In the genomic region with DNA sequence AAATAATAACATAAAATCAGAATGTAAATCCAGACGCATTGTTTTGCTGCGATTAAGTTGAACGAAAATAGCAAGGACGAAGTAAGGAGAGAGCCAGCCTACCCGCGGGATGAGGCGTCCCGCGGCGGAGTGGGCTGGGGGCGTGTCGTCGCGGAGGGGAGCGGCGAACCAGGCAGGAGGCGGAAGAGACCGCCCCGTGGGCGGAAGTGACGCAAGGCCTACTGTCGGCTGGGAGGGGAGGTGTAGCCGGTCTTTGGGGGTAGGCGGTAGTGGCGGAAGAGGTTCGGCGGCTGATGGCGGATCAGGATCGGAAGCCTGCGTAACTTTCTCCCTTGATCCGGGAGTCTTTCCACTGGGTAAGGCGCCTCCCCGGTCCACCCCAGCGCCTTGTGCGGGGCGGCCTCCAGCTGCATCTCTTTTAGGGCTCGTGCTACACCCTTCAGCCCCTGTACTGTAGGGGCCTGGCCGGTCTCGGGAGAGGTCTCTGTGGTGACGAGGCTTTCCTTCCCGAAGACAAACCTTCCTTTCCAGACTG, we compare ENCODE assay signal across 1 cellular context.
TF ChIP-seq lines count a peak whose summit lies in the region.

A gene (plus strand): TSS at position 249 of the 535 bp plus-strand sequence. CDS start 8,363 bp downstream, outside the sequence.

TF ChIP-seq in K562, 482 proteins besides CTCF, POLR2A, EP300 and RAD21 (continued from another document and continues in another):
- TF ChIP-seq, protein P1, sequence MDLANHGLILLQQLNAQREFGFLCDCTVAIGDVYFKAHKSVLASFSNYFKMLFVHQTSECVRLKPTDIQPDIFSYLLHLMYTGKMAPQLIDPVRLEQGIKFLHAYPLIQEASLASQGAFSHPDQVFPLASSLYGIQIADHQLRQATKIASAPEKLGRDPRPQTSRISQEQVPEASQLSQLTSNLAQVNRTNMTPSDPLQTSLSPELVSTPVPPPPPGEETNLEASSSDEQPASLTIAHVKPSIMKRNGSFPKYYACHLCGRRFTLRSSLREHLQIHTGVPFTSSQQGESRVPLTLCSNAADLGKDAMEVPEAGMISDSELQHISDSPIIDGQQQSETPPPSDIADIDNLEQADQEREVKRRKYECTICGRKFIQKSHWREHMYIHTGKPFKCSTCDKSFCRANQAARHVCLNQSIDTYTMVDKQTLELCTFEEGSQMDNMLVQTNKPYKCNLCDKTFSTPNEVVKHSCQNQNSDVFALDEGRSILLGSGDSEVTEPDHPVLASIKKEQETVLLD (IDR thresholded peaks at IDR 0.05) = peak; percentile 64; the same call in 1 of the 2 replicates
- TF ChIP-seq FUS (optimal IDR thresholded peaks at IDR 0.05; ENCODE audit: low read depth, low read length) (no peak), MTA1 (IDR thresholded peaks at IDR 0.05; ENCODE audit: borderline replicate concordance) (peak; percentile 74; the same call in 1 of the 2 replicates), NRF1 (conservative IDR thresholded peaks at IDR 0.05 in 1 of 2, IDR thresholded peaks at IDR 0.05 in 1 of 2) (peak in 1 of 2 experiments; percentile 27; a peak in 2 of 4 replicates), NFRKB (IDR thresholded peaks at IDR 0.05; ENCODE audit: low read depth) (peak; percentile 25; the same call in 1 of the 2 replicates), ZBTB7A (IDR thresholded peaks at IDR 0.05; ENCODE audit: borderline replicate concordance, control insufficient read depth, low read depth, low read length) (peak; percentile 70; the same call in 1 of the 2 replicates), RHOXF2B (CRISPR knock-in tag; conservative IDR thresholded peaks at IDR 0.05) (no peak), HDGF (IDR thresholded peaks at IDR 0.05) (no peak), ZFX (CRISPR knock-in tag; IDR thresholded peaks at IDR 0.05) (peak; percentile 92), ZKSCAN1 (IDR thresholded peaks at IDR 0.05; ENCODE audit: low read depth, low read length) (no peak), POLR2AphosphoS5 (IDR thresholded peaks at IDR 0.05; ENCODE audit: control insufficient read depth, insufficient read depth, low read depth, low read length) (peak; percentile 73), TOE1 (IDR thresholded peaks at IDR 0.05; ENCODE audit: borderline replicate concordance) (peak; percentile 66), TOE1 (CRISPR knock-in tag; IDR thresholded peaks at IDR 0.05; ENCODE audit: borderline replicate concordance, low read depth) (no peak), KDM4B (IDR thresholded peaks at IDR 0.05; ENCODE audit: borderline replicate concordance in 2 of 2, low read depth in 1 of 2) (peak in 1 of 2 experiments; percentile 53; a peak in 1 of 4 replicates), TAF9B (IDR thresholded peaks at IDR 0.05; ENCODE audit: partially characterized antibody) (peak; percentile 70), GABPA (tag; conservative IDR thresholded peaks at IDR 0.05; ENCODE audit: low read depth) (peak; percentile 96), PML (IDR thresholded peaks at IDR 0.05; ENCODE audit: low read length) (peak; percentile 80; the same call in 1 of the 2 replicates), TCF7L2 (IDR thresholded peaks at IDR 0.05; ENCODE audit: low read depth, low read length) (0 out of 2 replicates have a peak, but pooled peaks have one; percentile 26), HMG20A (CRISPR knock-in tag; conservative IDR thresholded peaks at IDR 0.05) (no peak), MXI1 (IDR thresholded peaks at IDR 0.05; ENCODE audit: low read depth, low read length) (no peak), SRSF9 (IDR thresholded peaks at IDR 0.05; ENCODE audit: borderline replicate concordance, low read depth, low read length) (no peak), CHCHD3 (CRISPR knock-in tag; IDR thresholded peaks at IDR 0.05) (no peak), CBFA2T3 (IDR thresholded peaks at IDR 0.05) (peak; percentile 5; the same call in 1 of the 2 replicates), JUND (IDR thresholded peaks at IDR 0.05; ENCODE audit: borderline replicate concordance, low read depth, low read length) (peak; percentile 74), JUND (tag; IDR thresholded peaks at IDR 0.05; ENCODE audit: borderline replicate concordance, low read depth, low read length) (0 out of 3 replicates have a peak, but pooled peaks have one; percentile 68), MAZ (CRISPR knock-in tag; conservative IDR thresholded peaks at IDR 0.05 in 1 of 2, IDR thresholded peaks at IDR 0.05 in 1 of 2) (peak; percentile 68 to 93; a peak in 3 of 4 replicates), RB1 (IDR thresholded peaks at IDR 0.05; ENCODE audit: low read depth) (no peak; the same call in 1 of the 2 replicates), CEBPG (CRISPR knock-in tag; IDR thresholded peaks at IDR 0.05) (peak; percentile 87), CEBPG (tag; conservative IDR thresholded peaks at IDR 0.05 in 1 of 2, IDR thresholded peaks at IDR 0.05 in 1 of 2) (peak; percentile 46 to 80; a peak in 3 of 4 replicates), MYBL2 (IDR thresholded peaks at IDR 0.05; ENCODE audit: low read depth) (no peak), MYBL2 (CRISPR knock-in tag; IDR thresholded peaks at IDR 0.05; ENCODE audit: borderline replicate concordance) (no peak), SMARCC2 (IDR thresholded peaks at IDR 0.05; ENCODE audit: low read depth) (0 out of 2 replicates have a peak, but pooled peaks have one; percentile 8), TAF7 (tag; IDR thresholded peaks at IDR 0.05) (peak; percentile 67), SMAD4 (CRISPR knock-in tag; conservative IDR thresholded peaks at IDR 0.05) (peak; percentile 74), ZNF79 (CRISPR knock-in tag; IDR thresholded peaks at IDR 0.05; ENCODE audit: low read depth) (no peak), BRD4 (IDR thresholded peaks at IDR 0.05) (peak; percentile 57; the same call in 1 of the 2 replicates), EP400 (IDR thresholded peaks at IDR 0.05) (peak; percentile 64), NR1H2 (CRISPR knock-in tag; IDR thresholded peaks at IDR 0.05) (no peak), ZNF431 (CRISPR knock-in tag; IDR thresholded peaks at IDR 0.05) (peak; percentile 67; the same call in 1 of the 2 replicates)
- TF ChIP-seq, protein P2, sequence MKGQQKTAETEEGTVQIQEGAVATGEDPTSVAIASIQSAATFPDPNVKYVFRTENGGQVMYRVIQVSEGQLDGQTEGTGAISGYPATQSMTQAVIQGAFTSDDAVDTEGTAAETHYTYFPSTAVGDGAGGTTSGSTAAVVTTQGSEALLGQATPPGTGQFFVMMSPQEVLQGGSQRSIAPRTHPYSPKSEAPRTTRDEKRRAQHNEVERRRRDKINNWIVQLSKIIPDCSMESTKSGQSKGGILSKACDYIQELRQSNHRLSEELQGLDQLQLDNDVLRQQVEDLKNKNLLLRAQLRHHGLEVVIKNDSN (CRISPR knock-in tag; IDR thresholded peaks at IDR 0.05) = peak; percentile 49; the same call in 1 of the 2 replicates
- TF ChIP-seq, protein P3, sequence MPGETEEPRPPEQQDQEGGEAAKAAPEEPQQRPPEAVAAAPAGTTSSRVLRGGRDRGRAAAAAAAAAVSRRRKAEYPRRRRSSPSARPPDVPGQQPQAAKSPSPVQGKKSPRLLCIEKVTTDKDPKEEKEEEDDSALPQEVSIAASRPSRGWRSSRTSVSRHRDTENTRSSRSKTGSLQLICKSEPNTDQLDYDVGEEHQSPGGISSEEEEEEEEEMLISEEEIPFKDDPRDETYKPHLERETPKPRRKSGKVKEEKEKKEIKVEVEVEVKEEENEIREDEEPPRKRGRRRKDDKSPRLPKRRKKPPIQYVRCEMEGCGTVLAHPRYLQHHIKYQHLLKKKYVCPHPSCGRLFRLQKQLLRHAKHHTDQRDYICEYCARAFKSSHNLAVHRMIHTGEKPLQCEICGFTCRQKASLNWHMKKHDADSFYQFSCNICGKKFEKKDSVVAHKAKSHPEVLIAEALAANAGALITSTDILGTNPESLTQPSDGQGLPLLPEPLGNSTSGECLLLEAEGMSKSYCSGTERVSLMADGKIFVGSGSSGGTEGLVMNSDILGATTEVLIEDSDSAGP (CRISPR knock-in tag; IDR thresholded peaks at IDR 0.05) = no peak
- TF ChIP-seq, protein P4, sequence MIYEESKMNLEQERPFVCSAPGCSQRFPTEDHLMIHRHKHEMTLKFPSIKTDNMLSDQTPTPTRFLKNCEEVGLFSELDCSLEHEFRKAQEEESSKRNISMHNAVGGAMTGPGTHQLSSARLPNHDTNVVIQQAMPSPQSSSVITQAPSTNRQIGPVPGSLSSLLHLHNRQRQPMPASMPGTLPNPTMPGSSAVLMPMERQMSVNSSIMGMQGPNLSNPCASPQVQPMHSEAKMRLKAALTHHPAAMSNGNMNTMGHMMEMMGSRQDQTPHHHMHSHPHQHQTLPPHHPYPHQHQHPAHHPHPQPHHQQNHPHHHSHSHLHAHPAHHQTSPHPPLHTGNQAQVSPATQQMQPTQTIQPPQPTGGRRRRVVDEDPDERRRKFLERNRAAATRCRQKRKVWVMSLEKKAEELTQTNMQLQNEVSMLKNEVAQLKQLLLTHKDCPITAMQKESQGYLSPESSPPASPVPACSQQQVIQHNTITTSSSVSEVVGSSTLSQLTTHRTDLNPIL (CRISPR knock-in tag; IDR thresholded peaks at IDR 0.05) = no peak
- TF ChIP-seq, protein P5, sequence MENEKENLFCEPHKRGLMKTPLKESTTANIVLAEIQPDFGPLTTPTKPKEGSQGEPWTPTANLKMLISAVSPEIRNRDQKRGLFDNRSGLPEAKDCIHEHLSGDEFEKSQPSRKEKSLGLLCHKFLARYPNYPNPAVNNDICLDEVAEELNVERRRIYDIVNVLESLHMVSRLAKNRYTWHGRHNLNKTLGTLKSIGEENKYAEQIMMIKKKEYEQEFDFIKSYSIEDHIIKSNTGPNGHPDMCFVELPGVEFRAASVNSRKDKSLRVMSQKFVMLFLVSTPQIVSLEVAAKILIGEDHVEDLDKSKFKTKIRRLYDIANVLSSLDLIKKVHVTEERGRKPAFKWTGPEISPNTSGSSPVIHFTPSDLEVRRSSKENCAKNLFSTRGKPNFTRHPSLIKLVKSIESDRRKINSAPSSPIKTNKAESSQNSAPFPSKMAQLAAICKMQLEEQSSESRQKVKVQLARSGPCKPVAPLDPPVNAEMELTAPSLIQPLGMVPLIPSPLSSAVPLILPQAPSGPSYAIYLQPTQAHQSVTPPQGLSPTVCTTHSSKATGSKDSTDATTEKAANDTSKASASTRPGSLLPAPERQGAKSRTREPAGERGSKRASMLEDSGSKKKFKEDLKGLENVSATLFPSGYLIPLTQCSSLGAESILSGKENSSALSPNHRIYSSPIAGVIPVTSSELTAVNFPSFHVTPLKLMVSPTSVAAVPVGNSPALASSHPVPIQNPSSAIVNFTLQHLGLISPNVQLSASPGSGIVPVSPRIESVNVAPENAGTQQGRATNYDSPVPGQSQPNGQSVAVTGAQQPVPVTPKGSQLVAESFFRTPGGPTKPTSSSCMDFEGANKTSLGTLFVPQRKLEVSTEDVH (IDR thresholded peaks at IDR 0.05; ENCODE audit: low read depth, partially characterized antibody) = peak; percentile 70
- TF ChIP-seq, protein P6, sequence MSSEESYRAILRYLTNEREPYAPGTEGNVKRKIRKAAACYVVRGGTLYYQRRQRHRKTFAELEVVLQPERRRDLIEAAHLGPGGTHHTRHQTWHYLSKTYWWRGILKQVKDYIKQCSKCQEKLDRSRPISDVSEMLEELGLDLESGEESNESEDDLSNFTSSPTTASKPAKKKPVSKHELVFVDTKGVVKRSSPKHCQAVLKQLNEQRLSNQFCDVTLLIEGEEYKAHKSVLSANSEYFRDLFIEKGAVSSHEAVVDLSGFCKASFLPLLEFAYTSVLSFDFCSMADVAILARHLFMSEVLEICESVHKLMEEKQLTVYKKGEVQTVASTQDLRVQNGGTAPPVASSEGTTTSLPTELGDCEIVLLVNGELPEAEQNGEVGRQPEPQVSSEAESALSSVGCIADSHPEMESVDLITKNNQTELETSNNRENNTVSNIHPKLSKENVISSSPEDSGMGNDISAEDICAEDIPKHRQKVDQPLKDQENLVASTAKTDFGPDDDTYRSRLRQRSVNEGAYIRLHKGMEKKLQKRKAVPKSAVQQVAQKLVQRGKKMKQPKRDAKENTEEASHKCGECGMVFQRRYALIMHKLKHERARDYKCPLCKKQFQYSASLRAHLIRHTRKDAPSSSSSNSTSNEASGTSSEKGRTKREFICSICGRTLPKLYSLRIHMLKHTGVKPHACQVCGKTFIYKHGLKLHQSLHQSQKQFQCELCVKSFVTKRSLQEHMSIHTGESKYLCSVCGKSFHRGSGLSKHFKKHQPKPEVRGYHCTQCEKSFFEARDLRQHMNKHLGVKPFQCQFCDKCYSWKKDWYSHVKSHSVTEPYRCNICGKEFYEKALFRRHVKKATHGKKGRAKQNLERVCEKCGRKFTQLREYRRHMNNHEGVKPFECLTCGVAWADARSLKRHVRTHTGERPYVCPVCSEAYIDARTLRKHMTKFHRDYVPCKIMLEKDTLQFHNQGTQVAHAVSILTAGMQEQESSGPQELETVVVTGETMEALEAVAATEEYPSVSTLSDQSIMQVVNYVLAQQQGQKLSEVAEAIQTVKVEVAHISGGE (CRISPR knock-in tag; IDR thresholded peaks at IDR 0.05) = peak in 2 of 3 experiments; percentile 57 to 90; a peak in 4 of 6 replicates
- TF ChIP-seq, protein P7, sequence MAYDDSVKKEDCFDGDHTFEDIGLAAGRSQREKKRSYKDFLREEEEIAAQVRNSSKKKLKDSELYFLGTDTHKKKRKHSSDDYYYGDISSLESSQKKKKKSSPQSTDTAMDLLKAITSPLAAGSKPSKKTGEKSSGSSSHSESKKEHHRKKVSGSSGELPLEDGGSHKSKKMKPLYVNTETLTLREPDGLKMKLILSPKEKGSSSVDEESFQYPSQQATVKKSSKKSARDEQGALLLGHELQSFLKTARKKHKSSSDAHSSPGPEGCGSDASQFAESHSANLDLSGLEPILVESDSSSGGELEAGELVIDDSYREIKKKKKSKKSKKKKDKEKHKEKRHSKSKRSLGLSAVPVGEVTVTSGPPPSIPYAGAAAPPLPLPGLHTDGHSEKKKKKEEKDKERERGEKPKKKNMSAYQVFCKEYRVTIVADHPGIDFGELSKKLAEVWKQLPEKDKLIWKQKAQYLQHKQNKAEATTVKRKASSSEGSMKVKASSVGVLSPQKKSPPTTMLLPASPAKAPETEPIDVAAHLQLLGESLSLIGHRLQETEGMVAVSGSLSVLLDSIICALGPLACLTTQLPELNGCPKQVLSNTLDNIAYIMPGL (CRISPR knock-in tag; IDR thresholded peaks at IDR 0.05) = 0 out of 2 replicates have a peak, but pooled peaks have one; percentile 33
- TF ChIP-seq, protein P8, sequence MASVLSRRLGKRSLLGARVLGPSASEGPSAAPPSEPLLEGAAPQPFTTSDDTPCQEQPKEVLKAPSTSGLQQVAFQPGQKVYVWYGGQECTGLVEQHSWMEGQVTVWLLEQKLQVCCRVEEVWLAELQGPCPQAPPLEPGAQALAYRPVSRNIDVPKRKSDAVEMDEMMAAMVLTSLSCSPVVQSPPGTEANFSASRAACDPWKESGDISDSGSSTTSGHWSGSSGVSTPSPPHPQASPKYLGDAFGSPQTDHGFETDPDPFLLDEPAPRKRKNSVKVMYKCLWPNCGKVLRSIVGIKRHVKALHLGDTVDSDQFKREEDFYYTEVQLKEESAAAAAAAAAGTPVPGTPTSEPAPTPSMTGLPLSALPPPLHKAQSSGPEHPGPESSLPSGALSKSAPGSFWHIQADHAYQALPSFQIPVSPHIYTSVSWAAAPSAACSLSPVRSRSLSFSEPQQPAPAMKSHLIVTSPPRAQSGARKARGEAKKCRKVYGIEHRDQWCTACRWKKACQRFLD (CRISPR knock-in tag; IDR thresholded peaks at IDR 0.05) = peak; percentile 73; the same call in 1 of the 2 replicates
